10 cellular contexts compared by ENCODE assay signal in the genomic region with DNA sequence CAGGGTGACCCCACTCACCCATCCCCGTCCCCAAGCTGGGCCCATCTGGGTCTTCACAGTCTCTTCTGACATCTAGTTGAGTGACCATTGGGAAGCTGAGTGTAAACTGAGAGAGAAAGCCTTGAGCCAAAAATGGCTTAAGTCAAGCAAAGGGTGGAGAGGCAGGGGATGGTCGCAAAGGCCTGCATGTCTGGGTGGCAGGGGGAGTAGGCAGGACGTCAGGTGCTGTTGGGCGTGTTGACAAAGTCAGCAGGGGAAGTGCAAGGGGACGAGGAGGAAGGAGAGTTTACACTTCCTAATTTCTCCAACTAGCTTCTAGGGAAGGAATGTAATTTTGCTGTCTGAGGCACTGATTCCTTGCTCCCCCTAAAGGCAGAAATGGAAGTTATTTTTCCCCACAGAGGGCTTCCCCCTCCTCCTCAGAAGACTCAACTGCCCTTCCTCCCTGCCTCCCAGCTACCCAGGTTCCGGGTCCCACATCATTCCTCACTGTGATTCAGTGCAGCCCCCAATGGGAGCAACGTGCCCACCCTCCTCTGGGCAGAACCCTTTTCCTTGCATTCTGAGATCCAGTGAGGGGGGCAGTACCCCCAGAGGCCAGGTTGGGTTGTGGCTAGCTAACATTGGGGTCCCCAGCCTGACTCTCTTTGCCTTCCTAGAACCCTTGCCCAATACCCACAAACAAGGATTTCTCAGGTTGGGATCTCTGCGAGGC. TPM values are rescaled to one million over a fixed set of nuclear protein-coding genes. Genes with fewer than 3 reads are reported as not detected.
DNase-seq lines count a peak whose midpoint lies in the region; ATAC-seq, FAIRE-seq and TF ChIP-seq lines count a peak whose summit lies in the region.
"Had no signal": no experiment of that assay in that cellular context is flagged by ENCODE, and none has a peak within 500 bp of the region (broad histone marks: within the 10 kb centered on the region; RNA-seq: fewer than 3 reads in every experiment).

No MANE protein-coding gene starts in this region.

- TF ChIP-seq CTCF in heart right ventricle (IDR thresholded peaks at IDR 0.05) (peak in 8 of 9 donors; percentile 21 to 60 (median 45)), ovary (IDR thresholded peaks at IDR 0.05) (no peak), mucosa of descending colon (IDR thresholded peaks at IDR 0.05) (no peak)

- FAIRE-seq in TTC549 (lab: Jason Lieb, UNC) (peak; percentile 39), urothelium cell line (lab: Jason Lieb, UNC) (no peak)

- TF ChIP-seq POLR2A in ovary (IDR thresholded peaks at IDR 0.05) = no peak

- H3K27me3 ChIP-seq in heart right ventricle = peaks cover 0 to 81% (median 28%) of the 10 kb centered on the region in 7 donors
- H3K27me3 ChIP-seq in ovary = no peaks in the 10 kb centered on the region

- ATAC-seq in heart right ventricle = no peak
- ATAC-seq in Right ventricle myocardium superior (ENCODE audit: poor library complexity) = no peak
- no peak for ATAC-seq in mucosa of descending colon

- H3K27ac ChIP-seq in heart right ventricle (no peak overlapping the region), ovary (no peak overlapping the region)

- intact Hi-C loops in heart right ventricle (cut with DNase I) (loop anchor here in 5 of 10 donors (5.0 kb wide), 2 partner anchors 41 to 89 kb away; no protein-coding TSS in a partner anchor), Right ventricle myocardium superior (cut with DNase I) (no loop called here), ovary (cut with DNase I) (loop anchor here in 1 of 4 donors (5.0 kb wide), 1 partner anchor 91 kb away; no protein-coding TSS in a partner anchor), mucosa of descending colon (cut with DNase I, micrococcal nuclease) (no loop called here)

- no peak for TF ChIP-seq EP300 in ovary (IDR thresholded peaks at IDR 0.05)

- H3K36me3 ChIP-seq in heart right ventricle (no peaks in the 10 kb centered on the region), ovary (no peaks in the 10 kb centered on the region), mucosa of descending colon (ENCODE audit: low read depth) (no peaks in the 10 kb centered on the region)

- peak overlapping the region in 1 of 10 donors; percentile 50 for H3K4me3 ChIP-seq in heart right ventricle
- H3K4me3 ChIP-seq in ovary = no peak overlapping the region
- H3K4me3 ChIP-seq in mucosa of descending colon = no peak overlapping the region

- 30 to 35% methylated on average over 8 of the region's 8 CpGs for WGBS in heart right ventricle, 2 donors
- 28 to 44% (median 30%) methylated on average over 8 of the region's 8 CpGs for WGBS in ovary, 3 donors

- DNase-seq in heart right ventricle (no peak), Right ventricle myocardium superior (no peak), iPS-NIHi11 (ENCODE audit: low spot score) (peak; percentile 76), urothelium cell line (ENCODE audit: low spot score) (peak; percentile 57), ovary (no peak), mucosa of descending colon (no peak)
- no peak for DNase-seq in stimulated activated CD4-positive, alpha-beta T cell treated with anti-CD3 and anti-CD28 coated beads, Interleukin-12 subunit alpha, Interleukin-12 subunit beta, amount 100 ng/mL, for 4 hours
- DNase-seq: NCI-H2029; stimulated activated CD4-positive, alpha-beta T cell treated with anti-CD3 and anti-CD28 coated beads, Interleukin-2, amount 100 ng/mL, for 48 hours had no signal

- H3K4me1 ChIP-seq in heart right ventricle = peaks cover 23 to 66% (median 49%) of the 10 kb centered on the region in 9 donors
- peaks cover 8% of the 10 kb centered on the region for H3K4me1 ChIP-seq in ovary (ENCODE audit: insufficient read depth)
- H3K4me1 ChIP-seq in mucosa of descending colon (ENCODE audit: low read depth) = peaks cover 17% of the 10 kb centered on the region

- H3K9me3 ChIP-seq in heart right ventricle = no peaks in the 10 kb centered on the region
- H3K9me3 ChIP-seq in ovary = no peaks in the 10 kb centered on the region
- no peaks in the 10 kb centered on the region for H3K9me3 ChIP-seq in mucosa of descending colon

RNA-seq across cellular contexts. Expression of a gene that starts 1.2 kb away (rescaled TPM):
- total RNA-seq in heart right ventricle (10 to 100 TPM in 4 of 10 donors, 1 to 10 TPM in 6; 5.1 to 12.2 (median 9.3) TPM), Right ventricle myocardium superior (12.5 TPM), ovary (1 to 10 TPM in 1 of 7 donors, under 1 TPM in 6; 0.15 to 1.3 (median 0.70) TPM), mucosa of descending colon (1 to 10 TPM in 1 of 3 donors, under 1 TPM in 2; 0.53 to 1.3 (median 0.78) TPM)
- polyA plus RNA-seq in heart right ventricle (1 to 10 TPM; 1.8 to 8.3 TPM), ovary (under 1 TPM; 0.17 to 0.27 TPM)

RNA-seq across cellular contexts. Expression of a gene that starts 40.5 kb away (rescaled TPM):
- total RNA-seq in heart right ventricle (not detected), Right ventricle myocardium superior (not detected), ovary (not detected), mucosa of descending colon (not detected)
- polyA plus RNA-seq in heart right ventricle (under 1 TPM in 1 of 2 donors, not detected in 1; 0.06 TPM), ovary (not detected)

RNA-seq across cellular contexts. Expression of a gene that starts 49.3 kb away (rescaled TPM):
- total RNA-seq in heart right ventricle (not detected), Right ventricle myocardium superior (not detected), ovary (under 1 TPM in 3 of 7 donors, not detected in 4; 0.10 to 0.27 (median 0.23) TPM), mucosa of descending colon (not detected)
- polyA plus RNA-seq in heart right ventricle (not detected), ovary (under 1 TPM in 1 of 2 donors, not detected in 1; 0.04 TPM)

Comparison
In these comparisons a context has a peak if more than half of its experiments do, and no peak if none do; other contexts are left out.
1. DNase-seq: peak in iPS-NIHi11 (single experiment) and urothelium cell line (single experiment); none in heart right ventricle (0 of 2), Right ventricle myocardium superior (single experiment), ovary (0 of 5), stimulated activated CD4-positive, alpha-beta T cell treated with anti-CD3 and anti-CD28 coated beads, Interleukin-12 subunit alpha, Interleukin-12 subunit beta, amount 100 ng/mL, for 4 hours (single experiment) and mucosa of descending colon (0 of 3).
2. CTCF ChIP-seq: peak in heart right ventricle (8 of 9); none in ovary (0 of 3) and mucosa of descending colon (single experiment).